26 cellular contexts compared by ENCODE assay signal in the genomic region with DNA sequence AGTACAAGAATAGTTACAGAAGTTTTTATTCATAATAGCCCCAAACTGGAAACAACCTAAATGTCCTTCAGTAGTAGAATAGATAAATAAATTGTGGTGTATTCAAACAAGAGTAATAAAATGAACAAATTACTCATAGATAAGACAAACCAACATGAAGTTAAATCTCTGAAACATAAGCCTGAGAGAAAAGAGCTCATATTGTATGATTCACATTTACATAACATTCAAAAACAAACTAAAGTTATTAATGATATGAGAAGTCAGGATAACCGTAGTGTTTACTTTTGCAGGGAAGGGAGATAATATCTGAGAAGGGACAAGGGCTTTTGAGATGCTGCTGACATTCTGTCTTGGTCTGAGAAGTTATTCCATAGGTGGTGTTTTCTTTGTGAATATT.
"Had no signal": no experiment of that assay in that cellular context is flagged by ENCODE, and none has a peak within 500 bp of the region (broad histone marks: within the 10 kb centered on the region; RNA-seq: fewer than 3 reads in every experiment).

No MANE protein-coding gene starts in this region.

- H3K9me3 Mint-ChIP-seq: activated CD4-positive, alpha-beta memory T cell treated with anti-CD3 and anti-CD28 coated beads for 36 hours; activated T-helper 17 cell treated with anti-CD3 and anti-CD28 coated beads, Interleukin-2, amount 50 U/mL, for 72 hours; immature natural killer cell; naive B cell; nephron progenitor cell; stimulated activated memory B cell treated with anti-CD40 and anti-IgM and Interleukin-4, amounts not matched to agents 10 μg/mL and 1 μg/mL and 100 μg/mL, for 72 hours; stimulated activated naive CD8-positive, alpha-beta T cell treated with anti-CD3 and anti-CD28 coated beads, Interleukin-15, amount 100 ng/mL, for 72 hours; type B pancreatic cell had no signal

- H3K4me3 Mint-ChIP-seq: activated CD4-positive, alpha-beta memory T cell treated with anti-CD3 and anti-CD28 coated beads for 36 hours; activated T-helper 17 cell treated with anti-CD3 and anti-CD28 coated beads, Interleukin-2, amount 50 U/mL, for 72 hours; brain; immature natural killer cell; mesothelial cell of epicardium; naive B cell; nephron progenitor cell; stimulated activated memory B cell treated with anti-CD40 and anti-IgM and Interleukin-4, amounts not matched to agents 10 μg/mL and 1 μg/mL and 100 μg/mL, for 72 hours; stimulated activated naive CD8-positive, alpha-beta T cell treated with anti-CD3 and anti-CD28 coated beads, Interleukin-15, amount 100 ng/mL, for 72 hours; type B pancreatic cell had no signal

- H3K27me3 Mint-ChIP-seq: activated CD4-positive, alpha-beta memory T cell treated with anti-CD3 and anti-CD28 coated beads for 36 hours; activated T-helper 17 cell treated with anti-CD3 and anti-CD28 coated beads, Interleukin-2, amount 50 U/mL, for 72 hours; brain; naive B cell; stimulated activated memory B cell treated with anti-CD40 and anti-IgM and Interleukin-4, amounts not matched to agents 10 μg/mL and 1 μg/mL and 100 μg/mL, for 72 hours; stimulated activated naive CD8-positive, alpha-beta T cell treated with anti-CD3 and anti-CD28 coated beads, Interleukin-15, amount 100 ng/mL, for 72 hours; type B pancreatic cell had no signal

- H3K27ac Mint-ChIP-seq: activated CD4-positive, alpha-beta memory T cell treated with anti-CD3 and anti-CD28 coated beads for 36 hours; activated T-helper 17 cell treated with anti-CD3 and anti-CD28 coated beads, Interleukin-2, amount 50 U/mL, for 72 hours; brain; immature natural killer cell; mesothelial cell of epicardium; nephron progenitor cell; stimulated activated memory B cell treated with anti-CD40 and anti-IgM and Interleukin-4, amounts not matched to agents 10 μg/mL and 1 μg/mL and 100 μg/mL, for 72 hours; stimulated activated naive CD8-positive, alpha-beta T cell treated with anti-CD3 and anti-CD28 coated beads, Interleukin-15, amount 100 ng/mL, for 72 hours; type B pancreatic cell had no signal

- DNase-seq: activated CD4-positive, alpha-beta memory T cell treated with anti-CD3 and anti-CD28 coated beads for 36 hours; activated CD4-positive, alpha-beta T cell treated with anti-CD3 and anti-CD28 coated beads for 48 hours; activated CD4-positive, CD25-positive, alpha-beta regulatory T cell; activated CD8-positive, alpha-beta memory T cell treated with anti-CD3 and anti-CD28 coated beads, Interleukin-2, amount 50 U/mL, for 4 hours; activated gamma-delta T cell treated with Interleukin-2 at 50 U/mL for 16 hours; activated naive CD4-positive, alpha-beta T cell treated with anti-CD3 and anti-CD28 coated beads, Interleukin-2, amount 50 U/mL, for 16 hours; activated T-cell treated with anti-CD3 and anti-CD28 coated beads, Interleukin-2, amount 50 U/mL, for 1 hour; anterior cingulate cortex; foreskin keratinocyte; heart left ventricle; hypothalamus; immature natural killer cell; naive B cell; nephron progenitor cell; right lobe of liver; stimulated activated CD4-positive, alpha-beta T cell treated with anti-CD3 and anti-CD28 coated beads, Interleukin-1b, Interleukin-23, amount 100 ng/mL, for 48 hours; stimulated activated CD4-positive, alpha-beta T cell treated with anti-CD3 and anti-CD28 coated beads, Interleukin-4, amount 100 ng/mL, for 4 hours; stimulated activated CD8-positive, alpha-beta memory T cell treated with anti-CD3 and anti-CD28 coated beads, Interleukin-4, amount 100 ng/mL, for 48 hours; stimulated activated naive CD8-positive, alpha-beta T cell treated with anti-CD3 and anti-CD28 coated beads, Interleukin-15, amount 100 ng/mL, for 72 hours; substantia nigra; uterus had no signal

- H3K36me3 Mint-ChIP-seq: activated CD4-positive, alpha-beta memory T cell treated with anti-CD3 and anti-CD28 coated beads for 36 hours; brain; type B pancreatic cell had no signal

- H3K4me1 Mint-ChIP-seq: activated T-helper 17 cell treated with anti-CD3 and anti-CD28 coated beads, Interleukin-2, amount 50 U/mL, for 72 hours; brain; immature natural killer cell; mesothelial cell of epicardium; naive B cell; nephron progenitor cell had no signal

- ATAC-seq: activated T-helper 17 cell treated with anti-CD3 and anti-CD28 coated beads, Interleukin-2, amount 50 U/mL, for 72 hours; foreskin keratinocyte; heart left ventricle; right lobe of liver; stimulated activated memory B cell treated with anti-CD40 and anti-IgM and Interleukin-4, amounts not matched to agents 10 μg/mL and 1 μg/mL and 100 μg/mL, for 72 hours; stimulated activated naive CD8-positive, alpha-beta T cell treated with anti-CD3 and anti-CD28 coated beads, Interleukin-15, amount 100 ng/mL, for 72 hours had no signal
